22 cellular contexts compared by ENCODE assay signal in genomic region chr11:9056467-9056866, GRCh38. TPM values are rescaled to one million over a fixed set of nuclear protein-coding genes. Genes with fewer than 3 reads are reported as not detected.
"Had no signal": no experiment of that assay in that cellular context is flagged by ENCODE, and none has a peak within 500 bp of the region (broad histone marks: within the 10 kb centered on the region; RNA-seq: fewer than 3 reads in every experiment).

No MANE protein-coding gene starts in this region.

- H3K36me3 ChIP-seq: neutrophil, suprapubic skin, tibial nerve, upper lobe of right lung had no signal

- H3K27me3 ChIP-seq: foreskin keratinocyte, hepatocyte, neutrophil, suprapubic skin, tibial nerve, upper lobe of right lung had no signal

- H3K9me3 ChIP-seq: neutrophil, suprapubic skin, tibial nerve, upper lobe of right lung had no signal

- H3K4me3 ChIP-seq: coronary artery, hepatocyte, smooth muscle cell, suprapubic skin, tibial nerve, upper lobe of right lung had no signal

- H2AFZ ChIP-seq: hepatocyte had no signal

- H3K4me1 ChIP-seq: foreskin keratinocyte, upper lobe of right lung had no signal

- ATAC-seq: foreskin keratinocyte; left colon; naive thymus-derived CD8-positive, alpha-beta T cell; stimulated activated effector memory CD8-positive, alpha-beta T cell treated with anti-CD3 and anti-CD28 coated beads, Interleukin-12 subunit alpha, Interleukin-12 subunit beta, amount 100 ng/mL, for 72 hours; stimulated activated naive CD8-positive, alpha-beta T cell treated with anti-CD3 and anti-CD28 coated beads, Interleukin-15, Interleukin-2, amounts not matched to agents 100 U/mL and 50 U/mL, for 24 hours; upper lobe of right lung had no signal

- DNase-seq: effector CD4-positive, alpha-beta T cell; endodermal cell; erythroblast; foreskin keratinocyte; head of caudate nucleus; kidney; left colon; naive thymus-derived CD8-positive, alpha-beta T cell; posterior cingulate gyrus; right cardiac atrium; stimulated activated CD4-positive, alpha-beta T cell treated with anti-CD3 and anti-CD28 coated beads, Interleukin-4, amount 100 ng/mL, for 1 hour; stimulated activated CD8-positive, alpha-beta memory T cell treated with anti-CD3 and anti-CD28 coated beads, Interleukin-4, amount 100 ng/mL, for 48 hours; stimulated activated naive CD8-positive, alpha-beta T cell treated with anti-CD3 and anti-CD28 coated beads, Interleukin-15, Interleukin-2, amounts not matched to agents 100 U/mL and 50 U/mL, for 24 hours; upper lobe of right lung had no signal

- H3K27ac ChIP-seq: foreskin keratinocyte, hepatocyte, neutrophil, suprapubic skin, upper lobe of right lung had no signal

- H3K4me2 ChIP-seq: hepatocyte, smooth muscle cell had no signal

RNA-seq across cellular contexts. Expression of gene SCUBE2, which starts 34.9 kb away (rescaled TPM):
- total RNA-seq: mononuclear cell had no signal
- polyA plus RNA-seq: naive thymus-derived CD8-positive, alpha-beta T cell had no signal
